ENCODE assay signal across 12 cellular contexts in the genomic region with DNA sequence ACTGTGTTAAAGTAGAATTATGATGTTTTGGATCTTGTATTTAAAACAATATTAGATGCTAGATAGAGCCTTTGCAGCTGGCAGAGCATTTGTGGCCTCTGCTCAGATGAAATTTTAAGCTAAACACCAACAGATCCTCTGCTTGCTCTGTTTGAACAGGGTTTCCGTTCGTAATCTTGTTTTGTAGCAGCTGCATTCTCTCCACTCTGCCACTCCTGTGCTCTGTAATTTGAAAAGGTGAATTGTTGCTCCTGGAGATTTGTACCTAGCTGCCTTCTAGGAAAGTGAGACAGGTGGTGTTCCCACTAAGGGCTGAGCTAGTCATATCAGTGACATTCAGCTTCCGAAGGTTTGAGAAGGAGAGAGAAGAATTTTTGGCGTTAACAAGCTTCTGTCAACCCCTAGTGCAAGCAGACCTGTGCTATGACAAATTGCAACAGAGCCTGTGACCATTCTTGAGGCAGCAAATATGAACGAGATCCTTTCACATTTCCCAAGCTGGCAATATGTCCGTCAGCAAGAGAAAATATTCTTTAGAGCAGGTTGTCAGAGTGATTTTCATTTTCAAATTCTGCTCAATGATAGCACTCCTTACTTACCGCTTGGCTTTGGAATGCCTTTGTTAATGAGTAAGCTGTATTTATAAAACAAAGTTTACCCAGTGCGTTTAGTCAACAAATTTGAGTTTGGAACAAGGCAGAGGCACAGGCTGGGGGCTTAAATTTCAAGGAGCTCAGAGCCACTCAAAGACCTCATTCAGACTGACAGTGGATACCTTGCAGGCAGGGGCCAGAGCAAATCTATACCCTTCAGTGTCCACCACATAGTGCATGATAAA. TPM values are rescaled to one million over a fixed set of nuclear protein-coding genes. Genes with fewer than 3 reads are reported as not detected.
DNase-seq lines count a peak whose midpoint lies in the region; ATAC-seq, FAIRE-seq and TF ChIP-seq lines count a peak whose summit lies in the region.
"Had no signal": no experiment of that assay in that cellular context is flagged by ENCODE, and none has a peak within 500 bp of the region (broad histone marks: within the 10 kb centered on the region; RNA-seq: fewer than 3 reads in every experiment).

No MANE protein-coding gene starts in this region.

- intact Hi-C loops in gastrocnemius medialis (cut with DNase I; ENCODE audit: low total_unique reads) = loop anchor here (10.0 kb wide), 1 partner anchor 520 kb away; no protein-coding TSS in a partner anchor

- no peaks in the 10 kb centered on the region for H3K36me3 ChIP-seq in liver (ENCODE audit: control insufficient read depth in 4 of 4, insufficient read depth in 3 of 4, low read depth in 1 of 4, low read length in 3 of 4)
- H3K36me3 ChIP-seq in gastrocnemius medialis = no peaks in the 10 kb centered on the region

- TF ChIP-seq RAD21 in liver (IDR thresholded peaks at IDR 0.05) = no peak

- peak overlapping the region; percentile 37 for H3K27ac Mint-ChIP-seq in stimulated activated naive CD8-positive, alpha-beta T cell treated with anti-CD3 and anti-CD28 coated beads, Interleukin-15, Interleukin-2, amounts not matched to agents 100 ng/mL and 50 ng/mL, for 24 hours
- peak overlapping the region; percentile 74 for H3K27ac Mint-ChIP-seq in activated naive CD8-positive, alpha-beta T cell treated with anti-CD3 and anti-CD28 coated beads for 36 hours
- H3K27ac Mint-ChIP-seq: B cell had no signal

- peak overlapping the region; percentile 48 to 63 for H3K9ac ChIP-seq in liver (ENCODE audit: low read depth in 1 of 2, low read length in 2 of 2)
- H3K9ac ChIP-seq: KMS-11 had no signal

- no peak for TF ChIP-seq CTCF in liver (IDR thresholded peaks at IDR 0.05; ENCODE audit: low read depth, low read length, missing input control)
- TF ChIP-seq CTCF in gastrocnemius medialis (IDR thresholded peaks at IDR 0.05 in 4 of 5, conservative IDR thresholded peaks at IDR 0.05 in 1 of 5) = no peak

- H3K36me3 Mint-ChIP-seq in stimulated activated naive CD8-positive, alpha-beta T cell treated with anti-CD3 and anti-CD28 coated beads, Interleukin-15, Interleukin-2, amounts not matched to agents 100 ng/mL and 50 ng/mL, for 24 hours (ENCODE audit: low read depth) = no peaks in the 10 kb centered on the region
- peaks cover 16% of the 10 kb centered on the region for H3K36me3 Mint-ChIP-seq in activated naive CD8-positive, alpha-beta T cell treated with anti-CD3 and anti-CD28 coated beads for 36 hours

- H3K27ac ChIP-seq in liver (ENCODE audit: low read depth in 1 of 2, low read length in 2 of 2) = peak overlapping the region; percentile 79 to 84
- no peak overlapping the region for H3K27ac ChIP-seq in gastrocnemius medialis
- H3K27ac ChIP-seq: KMS-11 had no signal

- TF ChIP-seq POLR2A in gastrocnemius medialis (IDR thresholded peaks at IDR 0.05) = no peak

- H3K4me1 Mint-ChIP-seq in stimulated activated naive CD8-positive, alpha-beta T cell treated with anti-CD3 and anti-CD28 coated beads, Interleukin-15, Interleukin-2, amounts not matched to agents 100 ng/mL and 50 ng/mL, for 24 hours (ENCODE audit: low read depth) = peaks cover 59% of the 10 kb centered on the region
- peaks cover 55% of the 10 kb centered on the region for H3K4me1 Mint-ChIP-seq in activated naive CD8-positive, alpha-beta T cell treated with anti-CD3 and anti-CD28 coated beads for 36 hours
- H3K4me1 Mint-ChIP-seq: neural crest cell had no signal

- H3K4me1 ChIP-seq in liver (ENCODE audit: control insufficient read depth in 4 of 4, insufficient read depth in 4 of 4, low read length in 3 of 4) (peaks cover 3 to 32% (median 26%) of the 10 kb centered on the region in 4 donors), gastrocnemius medialis (no peaks in the 10 kb centered on the region)

- no peaks in the 10 kb centered on the region for H3K27me3 Mint-ChIP-seq in stimulated activated naive CD8-positive, alpha-beta T cell treated with anti-CD3 and anti-CD28 coated beads, Interleukin-15, Interleukin-2, amounts not matched to agents 100 ng/mL and 50 ng/mL, for 24 hours
- H3K27me3 Mint-ChIP-seq in activated naive CD8-positive, alpha-beta T cell treated with anti-CD3 and anti-CD28 coated beads for 36 hours = no peaks in the 10 kb centered on the region
- H3K27me3 Mint-ChIP-seq: B cell had no signal

- WGBS in liver = 21% methylated on average over 8 of the region's 8 CpGs

- H3K27me3 ChIP-seq in liver (ENCODE audit: control insufficient read depth in 4 of 4, insufficient read depth in 4 of 4, low read length in 3 of 4) (no peaks in the 10 kb centered on the region), gastrocnemius medialis (peaks cover 19 to 26% (median 20%) of the 10 kb centered on the region in 3 donors)

- in situ Hi-C loops in gastrocnemius medialis (cut with MboI; ENCODE audit: low sequenced_read_pairs in 4 of 4) = no loop called here

- peak overlapping the region; percentile 67 for H3K4me3 Mint-ChIP-seq in stimulated activated naive CD8-positive, alpha-beta T cell treated with anti-CD3 and anti-CD28 coated beads, Interleukin-15, Interleukin-2, amounts not matched to agents 100 ng/mL and 50 ng/mL, for 24 hours
- H3K4me3 Mint-ChIP-seq in activated naive CD8-positive, alpha-beta T cell treated with anti-CD3 and anti-CD28 coated beads for 36 hours = peak overlapping the region; percentile 71
- H3K4me3 Mint-ChIP-seq: B cell, neural crest cell had no signal

- peak overlapping the region; percentile 46 to 54 (median 53) for H3K4me3 ChIP-seq in liver (ENCODE audit: low read depth in 1 of 3, low read length in 3 of 3)
- H3K4me3 ChIP-seq in gastrocnemius medialis = no peak overlapping the region

- FAIRE-seq in frontal cortex (lab: Jason Lieb, UNC) = no peak

- DNase-seq in stimulated activated naive CD8-positive, alpha-beta T cell treated with anti-CD3 and anti-CD28 coated beads, Interleukin-15, Interleukin-2, amounts not matched to agents 100 U/mL and 50 U/mL, for 24 hours = no peak
- no peak for DNase-seq in activated naive CD8-positive, alpha-beta T cell treated with anti-CD3 and anti-CD28 coated beads for 36 hours
- DNase-seq in HK-2 (ENCODE audit: unreplicated experiment) (no peak), gastrocnemius medialis (no peak), SK-N-DZ (ENCODE audit: low spot score) (no peak), frontal cortex (ENCODE audit: low spot score in 2 of 2) (no peak)
- DNase-seq: H7 had no signal

- H3K9me3 ChIP-seq in liver (ENCODE audit: control insufficient read depth in 4 of 4, low read length in 3 of 4) (no peaks in the 10 kb centered on the region), gastrocnemius medialis (no peaks in the 10 kb centered on the region)

- no peak for ATAC-seq in stimulated activated naive CD8-positive, alpha-beta T cell treated with anti-CD3 and anti-CD28 coated beads, Interleukin-15, Interleukin-2, amounts not matched to agents 100 U/mL and 50 U/mL, for 24 hours
- no peak for ATAC-seq in gastrocnemius medialis

- H3K9me3 Mint-ChIP-seq in stimulated activated naive CD8-positive, alpha-beta T cell treated with anti-CD3 and anti-CD28 coated beads, Interleukin-15, Interleukin-2, amounts not matched to agents 100 ng/mL and 50 ng/mL, for 24 hours = no peaks in the 10 kb centered on the region
- peaks cover 1% of the 10 kb centered on the region for H3K9me3 Mint-ChIP-seq in activated naive CD8-positive, alpha-beta T cell treated with anti-CD3 and anti-CD28 coated beads for 36 hours
- H3K9me3 Mint-ChIP-seq: neural crest cell had no signal

TF ChIP-seq in liver, 16 proteins besides CTCF, POLR2A, EP300 and RAD21 (continues in another document):
- TF ChIP-seq YY1 (IDR thresholded peaks at IDR 0.05) (peak; percentile 40), HNF4A (conservative IDR thresholded peaks at IDR 0.05) (peak; percentile 11 to 34), JUND (IDR thresholded peaks at IDR 0.05) (no peak), NR2F2 (IDR thresholded peaks at IDR 0.05) (no peak)
- TF ChIP-seq, protein P1, sequence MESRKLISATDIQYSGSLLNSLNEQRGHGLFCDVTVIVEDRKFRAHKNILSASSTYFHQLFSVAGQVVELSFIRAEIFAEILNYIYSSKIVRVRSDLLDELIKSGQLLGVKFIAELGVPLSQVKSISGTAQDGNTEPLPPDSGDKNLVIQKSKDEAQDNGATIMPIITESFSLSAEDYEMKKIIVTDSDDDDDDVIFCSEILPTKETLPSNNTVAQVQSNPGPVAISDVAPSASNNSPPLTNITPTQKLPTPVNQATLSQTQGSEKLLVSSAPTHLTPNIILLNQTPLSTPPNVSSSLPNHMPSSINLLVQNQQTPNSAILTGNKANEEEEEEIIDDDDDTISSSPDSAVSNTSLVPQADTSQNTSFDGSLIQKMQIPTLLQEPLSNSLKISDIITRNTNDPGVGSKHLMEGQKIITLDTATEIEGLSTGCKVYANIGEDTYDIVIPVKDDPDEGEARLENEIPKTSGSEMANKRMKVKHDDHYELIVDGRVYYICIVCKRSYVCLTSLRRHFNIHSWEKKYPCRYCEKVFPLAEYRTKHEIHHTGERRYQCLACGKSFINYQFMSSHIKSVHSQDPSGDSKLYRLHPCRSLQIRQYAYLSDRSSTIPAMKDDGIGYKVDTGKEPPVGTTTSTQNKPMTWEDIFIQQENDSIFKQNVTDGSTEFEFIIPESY (IDR thresholded peaks at IDR 0.05) = no peak

RNA-seq across cellular contexts. Expression of a gene that starts 5.3 kb away (rescaled TPM):
- 10 to 100 TPM; 12.0 to 13.2 TPM for total RNA-seq in activated naive CD8-positive, alpha-beta T cell treated with anti-CD3 and anti-CD28 coated beads for 36 hours
- 10 to 100 TPM in 1 of 2 donors, 1 to 10 TPM in 1; 1.2 to 48.7 TPM for total RNA-seq in liver
- under 1 TPM; 0.11 to 0.69 TPM for polyA plus RNA-seq in liver
- total RNA-seq in gastrocnemius medialis = 1 to 10 TPM in 3 of 4 donors, under 1 TPM in 1; 0.41 to 2.9 (median 1.8) TPM
- polyA plus RNA-seq in SK-N-DZ (2014; cell fraction: cytosol; rRNA removed) = 36.1 and 40.3 TPM in 2 replicates
- 24.1 and 26.0 TPM in 2 replicates for polyA plus RNA-seq in SK-N-DZ (2014; cell fraction: nucleus; rRNA removed)
- total RNA-seq in frontal cortex = 44.4 TPM

Comparison
In these comparisons a context has a peak if more than half of its experiments do, and no peak if none do; other contexts are left out.
1. H3K27ac ChIP-seq: peak in liver (2 of 2); none in gastrocnemius medialis (0 of 4).
2. H3K4me3 ChIP-seq: peak in liver (3 of 3); none in gastrocnemius medialis (0 of 4).